ENCODE assay signal across 15 cellular contexts in the genomic region with DNA sequence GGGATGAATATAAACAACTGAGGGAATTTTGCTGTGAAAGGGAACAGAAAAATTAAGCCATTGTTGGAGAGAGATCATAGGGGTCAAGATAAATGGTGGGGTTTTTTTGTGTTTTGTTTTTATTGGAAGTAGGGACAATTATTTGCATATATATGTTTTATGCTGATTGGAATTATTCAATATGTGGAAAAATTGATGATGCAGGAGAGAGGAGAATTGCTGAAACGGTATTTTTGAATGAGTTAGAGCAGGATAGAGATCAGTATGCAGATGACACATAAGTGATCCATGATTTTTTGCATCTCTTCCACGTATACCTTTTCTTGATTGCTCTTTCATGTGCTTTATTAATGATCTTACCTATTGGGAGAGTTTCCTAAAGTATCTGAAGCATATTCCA.
A peak's percentile ranks its signal among the peaks of the same experiment; 100 is the strongest.
DNase-seq lines count a peak whose midpoint lies in the region; ATAC-seq, FAIRE-seq and TF ChIP-seq lines count a peak whose summit lies in the region.
"Had no signal": no experiment of that assay in that cellular context is flagged by ENCODE, and none has a peak within 500 bp of the region (broad histone marks: within the 10 kb centered on the region; RNA-seq: fewer than 3 reads in every experiment).

No MANE protein-coding gene starts in this region.

- no peak overlapping the region for H3K27ac ChIP-seq in keratinocyte (ENCODE audit: control insufficient read depth, insufficient read depth, low read length)
- H3K27ac ChIP-seq: SJSA1 had no signal

- H3K4me3 ChIP-seq in keratinocyte (ENCODE audit: control insufficient read depth in 2 of 3, extremely low read depth in 1 of 3, insufficient read depth in 2 of 3, low read depth in 1 of 3, low read length in 3 of 3): no peak overlapping the region
- H3K4me3 ChIP-seq: SJSA1 had no signal

- ATAC-seq in natural killer cell (no peak), WTC11 (no peak), HG02588 (IDR thresholded peaks at IDR 0.05; ENCODE audit: unreplicated experiment) (no peak)
- no peak for ATAC-seq in natural killer cell treated with Interleukin-12 subunit alpha and Interleukin-12 subunit beta and Interleukin-15 and Interleukin-18, amount 100 ng/mL, for 72 hours
- ATAC-seq: Right ventricle myocardium inferior had no signal

- H3K9me3 Mint-ChIP-seq in natural killer cell (no peaks in the 10 kb centered on the region), WTC11 (no peaks in the 10 kb centered on the region)
- H3K9me3 Mint-ChIP-seq in natural killer cell treated with Interleukin-12 subunit alpha and Interleukin-12 subunit beta and Interleukin-15 and Interleukin-18, amount 100 ng/mL, for 72 hours: no peaks in the 10 kb centered on the region
- H3K9me3 Mint-ChIP-seq: CD14-positive monocyte, HFFc6 had no signal

- H3K9me3 ChIP-seq in keratinocyte (ENCODE audit: control insufficient read depth, low read depth, low read length): no peaks in the 10 kb centered on the region
- H3K9me3 ChIP-seq: SJSA1 had no signal

- peaks cover 20% of the 10 kb centered on the region for H3K4me1 ChIP-seq in keratinocyte (ENCODE audit: control insufficient read depth, extremely low read depth, insufficient read depth, low read length)

- H3K36me3 ChIP-seq in keratinocyte (ENCODE audit: control insufficient read depth in 2 of 2, extremely low read depth in 1 of 2, insufficient read depth in 2 of 2, low read length in 2 of 2): no peaks in the 10 kb centered on the region
- H3K36me3 ChIP-seq: SJSA1 had no signal

- H3K9me1 ChIP-seq in keratinocyte (ENCODE audit: control insufficient read depth, extremely low read depth, insufficient read depth, low read length): no peaks in the 10 kb centered on the region

- no peak overlapping the region for H3K4me2 ChIP-seq in keratinocyte (ENCODE audit: control insufficient read depth, extremely low read depth, insufficient read depth, low read depth, low read length)

- intact Hi-C loops in natural killer cell (cut with micrococcal nuclease): loop anchor here (5.0 kb wide), 2 partner anchors 67 to 207 kb away; a partner anchor contains a TSS

- no peak overlapping the region for H2AFZ ChIP-seq in keratinocyte (ENCODE audit: control insufficient read depth, low read length)

- no peaks in the 10 kb centered on the region for H3K36me3 Mint-ChIP-seq in natural killer cell
- H3K36me3 Mint-ChIP-seq in natural killer cell treated with Interleukin-12 subunit alpha and Interleukin-12 subunit beta and Interleukin-15 and Interleukin-18, amount 100 ng/mL, for 72 hours: no peaks in the 10 kb centered on the region
- H3K36me3 Mint-ChIP-seq in WTC11: no peaks in the 10 kb centered on the region

- no peak overlapping the region for H3K9ac ChIP-seq in keratinocyte (ENCODE audit: control insufficient read depth, extremely low read depth, insufficient read depth, low read length)

- no peaks in the 10 kb centered on the region for H3K27me3 ChIP-seq in keratinocyte (ENCODE audit: control insufficient read depth, extremely low read depth, insufficient read depth, low read length)
- H3K27me3 ChIP-seq: SJSA1 had no signal

- peak; percentile 69 for FAIRE-seq in keratinocyte (lab: Jason Lieb, UNC)

- H3K4me1 Mint-ChIP-seq in natural killer cell: peaks cover 38 to 51% of the 10 kb centered on the region in 2 donors
- H3K4me1 Mint-ChIP-seq in natural killer cell treated with Interleukin-12 subunit alpha and Interleukin-12 subunit beta and Interleukin-15 and Interleukin-18, amount 100 ng/mL, for 72 hours (ENCODE audit: low read depth in 2 of 2): peaks cover 27 to 29% of the 10 kb centered on the region in 2 donors
- H3K4me1 Mint-ChIP-seq in WTC11: peaks cover 35% of the 10 kb centered on the region

- dilution Hi-C loops in keratinocyte (cut with MboI; ENCODE audit: extremely low pct_ligation_motif_present, low sequenced_read_pairs): no loop called here

- H4K20me1 ChIP-seq in keratinocyte (ENCODE audit: control insufficient read depth, extremely low read depth, insufficient read depth, low read length): no peaks in the 10 kb centered on the region

- H3K4me3 Mint-ChIP-seq in natural killer cell: no peak overlapping the region
- no peak overlapping the region for H3K4me3 Mint-ChIP-seq in natural killer cell treated with Interleukin-12 subunit alpha and Interleukin-12 subunit beta and Interleukin-15 and Interleukin-18, amount 100 ng/mL, for 72 hours
- H3K4me3 Mint-ChIP-seq in WTC11: no peak overlapping the region
- H3K4me3 Mint-ChIP-seq: B cell, CD14-positive monocyte, HFFc6 had no signal

- CTCF ChIA-PET in WTC11 (lab: Charles Lee): interaction anchor here (0.6 to 1.0 kb wide), 8 partner anchors 9 to 209 kb away, joined by 3 to 5 read pairs (median 4); no protein-coding TSS in a partner anchor

- H3K27me3 Mint-ChIP-seq in natural killer cell (ENCODE audit: low read depth in 2 of 2) (no peaks in the 10 kb centered on the region), WTC11 (ENCODE audit: low read depth) (no peaks in the 10 kb centered on the region)
- no peaks in the 10 kb centered on the region for H3K27me3 Mint-ChIP-seq in natural killer cell treated with Interleukin-12 subunit alpha and Interleukin-12 subunit beta and Interleukin-15 and Interleukin-18, amount 100 ng/mL, for 72 hours
- H3K27me3 Mint-ChIP-seq: B cell had no signal

- H3K27ac Mint-ChIP-seq in natural killer cell (peak overlapping the region; percentile 0 to 29), WTC11 (peak overlapping the region; percentile 69)
- no peak overlapping the region for H3K27ac Mint-ChIP-seq in natural killer cell treated with Interleukin-12 subunit alpha and Interleukin-12 subunit beta and Interleukin-15 and Interleukin-18, amount 100 ng/mL, for 72 hours
- H3K27ac Mint-ChIP-seq: B cell, HFFc6 had no signal

- POLR2A ChIA-PET in WTC11 (lab: Charles Lee): no interaction called here

- no peak for TF ChIP-seq CTCF in natural killer cell (IDR thresholded peaks at IDR 0.05)
- no peak for TF ChIP-seq CTCF in WTC11 (IDR thresholded peaks at IDR 0.05)
- TF ChIP-seq CTCF in keratinocyte (optimal IDR thresholded peaks at IDR 0.05 in 1 of 3, IDR thresholded peaks at IDR 0.05 in 1 of 3, conservative IDR thresholded peaks at IDR 0.05 in 1 of 3; ENCODE audit: extremely low read depth in 1 of 3, insufficient read depth in 2 of 3, low read length in 3 of 3): no peak

- H3K79me2 ChIP-seq in keratinocyte (ENCODE audit: control insufficient read depth, insufficient read depth, low read length): peaks cover 69% of the 10 kb centered on the region

- DNase-seq in natural killer cell: no peak
- no peak for DNase-seq in natural killer cell treated with Interleukin-12 subunit alpha and Interleukin-12 subunit beta and Interleukin-15 and Interleukin-18, amount 100 ng/mL, for 72 hours (ENCODE audit: low spot score)
- DNase-seq in WTC11 (ENCODE audit: low spot score): no peak
- DNase-seq in keratinocyte (ENCODE audit: low read depth, low spot score): no peak
- DNase-seq in activated CD8-positive, alpha-beta memory T cell treated with anti-CD3 and anti-CD28 coated beads, Interleukin-2, amount 50 U/mL, for 48 hours: no peak
- no peak for DNase-seq in NAMALWA (ENCODE audit: low spot score)
- DNase-seq: DMS79, H7, NCI-H1436 treated with DMSO at 0.1 percent for 48 hours had no signal

TF ChIP-seq in WTC11, 78 proteins besides CTCF, POLR2A, EP300 and RAD21 (continues in another document):
- TF ChIP-seq, protein P1, sequence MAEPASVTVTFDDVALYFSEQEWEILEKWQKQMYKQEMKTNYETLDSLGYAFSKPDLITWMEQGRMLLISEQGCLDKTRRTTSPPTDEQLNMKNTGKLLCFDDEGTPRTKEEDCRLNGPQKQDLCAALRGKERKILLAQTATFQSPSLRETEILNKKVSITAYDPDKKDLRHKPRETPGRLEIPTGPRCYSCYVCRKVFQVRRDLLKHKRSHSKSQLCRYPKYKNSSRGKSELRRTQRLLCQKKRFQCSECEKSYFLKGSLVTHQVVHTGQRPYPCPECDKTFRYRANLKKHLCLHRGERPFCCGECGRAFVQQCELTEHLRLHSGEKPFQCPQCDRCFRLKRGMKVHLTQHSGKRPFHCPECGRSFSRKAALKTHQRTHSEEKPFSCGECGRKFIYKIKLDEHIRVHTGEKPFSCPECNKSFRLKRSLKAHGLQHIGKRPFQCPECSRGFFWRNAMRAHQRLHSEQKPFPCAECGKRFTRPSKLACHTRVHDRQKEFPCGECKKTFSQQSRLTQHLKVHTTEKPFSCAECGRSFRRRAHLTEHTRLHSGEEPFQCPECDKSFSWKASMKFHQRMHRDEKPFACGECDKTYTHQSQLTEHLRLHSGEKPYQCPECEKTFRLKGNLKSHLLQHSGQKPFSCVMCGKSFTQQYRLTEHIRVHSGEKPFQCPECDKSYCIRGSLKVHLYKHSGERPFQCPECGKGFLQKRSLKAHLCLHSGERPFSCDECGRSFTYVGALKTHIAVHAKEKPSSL (CRISPR knock-in tag; conservative IDR thresholded peaks at IDR 0.05): no peak
- TF ChIP-seq ZNF423 (CRISPR knock-in tag; IDR thresholded peaks at IDR 0.05): no peak
- no peak for TF ChIP-seq CREM (CRISPR knock-in tag; IDR thresholded peaks at IDR 0.05)
- no peak for TF ChIP-seq ZNF263 (CRISPR knock-in tag; IDR thresholded peaks at IDR 0.05; ENCODE audit: low read depth)
- TF ChIP-seq GTF2I (CRISPR knock-in tag; conservative IDR thresholded peaks at IDR 0.05): no peak
- TF ChIP-seq, protein P2, sequence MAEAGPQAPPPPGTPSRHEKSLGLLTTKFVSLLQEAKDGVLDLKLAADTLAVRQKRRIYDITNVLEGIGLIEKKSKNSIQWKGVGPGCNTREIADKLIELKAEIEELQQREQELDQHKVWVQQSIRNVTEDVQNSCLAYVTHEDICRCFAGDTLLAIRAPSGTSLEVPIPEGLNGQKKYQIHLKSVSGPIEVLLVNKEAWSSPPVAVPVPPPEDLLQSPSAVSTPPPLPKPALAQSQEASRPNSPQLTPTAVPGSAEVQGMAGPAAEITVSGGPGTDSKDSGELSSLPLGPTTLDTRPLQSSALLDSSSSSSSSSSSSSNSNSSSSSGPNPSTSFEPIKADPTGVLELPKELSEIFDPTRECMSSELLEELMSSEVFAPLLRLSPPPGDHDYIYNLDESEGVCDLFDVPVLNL (CRISPR knock-in tag; IDR thresholded peaks at IDR 0.05; ENCODE audit: borderline replicate concordance, low read depth): no peak
- TF ChIP-seq JUN (CRISPR knock-in tag; IDR thresholded peaks at IDR 0.05): no peak
- no peak for TF ChIP-seq NFE2L1 (CRISPR knock-in tag; IDR thresholded peaks at IDR 0.05)
- no peak for TF ChIP-seq NR3C1 (CRISPR knock-in tag; conservative IDR thresholded peaks at IDR 0.05; ENCODE audit: low read depth)
- TF ChIP-seq TP53 (CRISPR knock-in tag; IDR thresholded peaks at IDR 0.05): no peak
- no peak for TF ChIP-seq HMGA2 (CRISPR knock-in tag; IDR thresholded peaks at IDR 0.05)
- no peak for TF ChIP-seq OVOL2 (CRISPR knock-in tag; IDR thresholded peaks at IDR 0.05; ENCODE audit: borderline replicate concordance)

Comparison
In these comparisons a context has a peak if more than half of its experiments do, and no peak if none do; other contexts are left out.
1. H3K27ac Mint-ChIP-seq: peak in natural killer cell (2 of 2) and WTC11 (single experiment); none in natural killer cell treated with Interleukin-12 subunit alpha and Interleukin-12 subunit beta and Interleukin-15 and Interleukin-18, amount 100 ng/mL, for 72 hours (0 of 2).